Comparison of ENCODE assay signal across 1 cellular context in genomic region chr14:32006267-32007110, GRCh38.
TF ChIP-seq lines count a peak whose summit lies in the region.

No MANE protein-coding gene starts in this region.

TF ChIP-seq in A549, 52 proteins besides CTCF, POLR2A, EP300 and RAD21 (continued from another document):
- no peak for TF ChIP-seq USF2 (IDR thresholded peaks at IDR 0.05)
- TF ChIP-seq NFE2L2 (conservative IDR thresholded peaks at IDR 0.05; ENCODE audit: low read length), result no peak
- TF ChIP-seq HMGXB4 (CRISPR knock-in tag; IDR thresholded peaks at IDR 0.05; ENCODE audit: borderline replicate concordance), result no peak
- TF ChIP-seq MYC (IDR thresholded peaks at IDR 0.05; ENCODE audit: borderline replicate concordance, low read length), result peak; percentile 59; the same call in 1 of the 2 replicates
- no peak for TF ChIP-seq RCOR1 (IDR thresholded peaks at IDR 0.05; ENCODE audit: low read depth, low read length)
- no peak for TF ChIP-seq SREBF2 (IDR thresholded peaks at IDR 0.05)
- TF ChIP-seq CBX2 (IDR thresholded peaks at IDR 0.05; ENCODE audit: borderline replicate concordance, low read depth), result no peak
- no peak for TF ChIP-seq CHD2 (IDR thresholded peaks at IDR 0.05; ENCODE audit: low read length, partially characterized antibody)
- peak; percentile 3 for TF ChIP-seq MAFK (IDR thresholded peaks at IDR 0.05; ENCODE audit: partially characterized antibody)
- no peak for TF ChIP-seq NPAS2 (CRISPR knock-in tag; IDR thresholded peaks at IDR 0.05; ENCODE audit: borderline replicate concordance)
- no peak for TF ChIP-seq PHF8 (IDR thresholded peaks at IDR 0.05; ENCODE audit: borderline replicate concordance, low read depth)
- TF ChIP-seq SMC3 (IDR thresholded peaks at IDR 0.05), result peak; percentile 36; the same call in 2 of the 3 replicates
- TF ChIP-seq ZC3H11A (IDR thresholded peaks at IDR 0.05), result no peak
- peak; percentile 77; the same call in 1 of the 3 replicates for TF ChIP-seq BCL3 (IDR thresholded peaks at IDR 0.05)
